In the genomic region with DNA sequence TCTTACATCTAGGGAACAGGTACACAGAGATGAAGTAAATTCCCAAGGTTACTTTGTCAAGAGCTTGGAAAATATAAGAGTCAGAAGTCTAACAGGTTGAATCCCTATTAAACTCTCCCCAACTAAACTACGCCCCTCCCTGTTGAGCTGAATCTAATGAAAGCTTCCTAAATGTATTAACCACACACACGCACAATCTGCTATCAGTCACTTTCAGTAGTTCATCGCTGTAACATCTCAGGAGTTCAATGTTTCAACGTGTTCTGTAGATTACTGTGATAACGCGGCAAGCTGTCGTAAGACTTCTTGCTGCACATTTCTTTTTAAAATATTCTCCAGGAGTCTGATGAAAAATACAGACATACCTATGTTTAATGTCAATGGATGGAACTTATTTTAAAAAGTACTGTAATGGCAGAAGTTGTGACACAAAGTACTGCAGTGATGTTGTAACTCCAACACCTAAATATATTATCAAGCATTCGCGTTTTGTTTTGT, we compare ENCODE assay signal across 8 cellular contexts. TPM values are rescaled to one million over a fixed set of nuclear protein-coding genes. Genes with fewer than 3 reads are reported as not detected.
DNase-seq lines count a peak whose midpoint lies in the region; ATAC-seq and TF ChIP-seq lines count a peak whose summit lies in the region.

No MANE protein-coding gene starts in this region.

- ATAC-seq in SK-N-SH treated with all-trans-retinoic acid at 6 μM for 48 hours (peak; percentile 8), GM21576 (IDR thresholded peaks at IDR 0.05; ENCODE audit: unreplicated experiment) (no peak), GM18909 (IDR thresholded peaks at IDR 0.05; ENCODE audit: poor library complexity, unreplicated experiment) (no peak)

- H3K9ac ChIP-seq in skeletal muscle satellite cell (ENCODE audit: low read depth, low read length), result peak overlapping the region; percentile 76

- no peak for TF ChIP-seq CTCF in fibroblast of pulmonary artery (IDR thresholded peaks at IDR 0.05; ENCODE audit: low read length, missing control alignments)

- H3K9me3 ChIP-seq in skeletal muscle satellite cell (replicated peaks; ENCODE audit: low read length), result no peaks in the 10 kb centered on the region

- no peaks in the 10 kb centered on the region for H3K27me3 ChIP-seq in skeletal muscle satellite cell (ENCODE audit: control insufficient read depth, insufficient read depth, low read length)

- peaks cover 31% of the 10 kb centered on the region for H3K36me3 ChIP-seq in skeletal muscle satellite cell (ENCODE audit: insufficient read depth, low read length)

- H3K4me2 ChIP-seq in skeletal muscle satellite cell (ENCODE audit: low read length), result peak overlapping the region; percentile 82

- H3K4me1 ChIP-seq in skeletal muscle satellite cell (ENCODE audit: control insufficient read depth, insufficient read depth, low read length), result peaks cover 17% of the 10 kb centered on the region

- H3K4me3 ChIP-seq in fibroblast of pulmonary artery (replicated peaks; ENCODE audit: low read depth, low read length) (peak overlapping the region; percentile 99), skeletal muscle satellite cell (ENCODE audit: low read length) (peak overlapping the region; percentile 97)

- DNase-seq in stimulated activated CD4-positive, alpha-beta T cell treated with anti-CD3 and anti-CD28 coated beads, Interleukin-4, amount 100 ng/mL, for 24 hours, result peak; percentile 14
- no peak for DNase-seq in stimulated activated CD4-positive, alpha-beta T cell treated with anti-CD3 and anti-CD28 coated beads, Interleukin-1b, Interleukin-23, amount 100 ng/mL, for 48 hours
- no peak for DNase-seq in fibroblast of pulmonary artery (ENCODE audit: low read depth)
- DNase-seq in stimulated activated CD8-positive, alpha-beta memory T cell treated with anti-CD3 and anti-CD28 coated beads, Interleukin-4, amount 100 ng/mL, for 48 hours, result no peak

TF ChIP-seq in SK-N-SH treated with all-trans-retinoic acid at 6 μM for 48 hours, 23 proteins besides CTCF, POLR2A, EP300 and RAD21:
- TF ChIP-seq ISL1 (CRISPR knock-in tag; IDR thresholded peaks at IDR 0.05) (no peak), TOX (CRISPR knock-in tag; IDR thresholded peaks at IDR 0.05; ENCODE audit: borderline replicate concordance) (no peak), SNAI2 (CRISPR knock-in tag; IDR thresholded peaks at IDR 0.05) (no peak), ZFP30 (CRISPR knock-in tag; IDR thresholded peaks at IDR 0.05) (no peak), ZNF565 (CRISPR knock-in tag; conservative IDR thresholded peaks at IDR 0.05; ENCODE audit: low read depth) (no peak), ESRRG (CRISPR knock-in tag; IDR thresholded peaks at IDR 0.05) (no peak), RARB (CRISPR knock-in tag; IDR thresholded peaks at IDR 0.05) (no peak), PPARA (CRISPR knock-in tag; IDR thresholded peaks at IDR 0.05; ENCODE audit: borderline replicate concordance) (no peak), TCF4 (CRISPR knock-in tag; IDR thresholded peaks at IDR 0.05; ENCODE audit: borderline replicate concordance) (no peak), ZC3H10 (CRISPR knock-in tag; IDR thresholded peaks at IDR 0.05) (no peak), ZNF8 (CRISPR knock-in tag; IDR thresholded peaks at IDR 0.05) (no peak), ARNTL (CRISPR knock-in tag; IDR thresholded peaks at IDR 0.05; ENCODE audit: borderline replicate concordance, low read depth) (no peak), ZNF70 (CRISPR knock-in tag; IDR thresholded peaks at IDR 0.05) (no peak), GLIS3 (CRISPR knock-in tag; IDR thresholded peaks at IDR 0.05) (no peak), BACH2 (CRISPR knock-in tag; IDR thresholded peaks at IDR 0.05; ENCODE audit: borderline replicate concordance) (no peak)
- TF ChIP-seq, protein P1, sequence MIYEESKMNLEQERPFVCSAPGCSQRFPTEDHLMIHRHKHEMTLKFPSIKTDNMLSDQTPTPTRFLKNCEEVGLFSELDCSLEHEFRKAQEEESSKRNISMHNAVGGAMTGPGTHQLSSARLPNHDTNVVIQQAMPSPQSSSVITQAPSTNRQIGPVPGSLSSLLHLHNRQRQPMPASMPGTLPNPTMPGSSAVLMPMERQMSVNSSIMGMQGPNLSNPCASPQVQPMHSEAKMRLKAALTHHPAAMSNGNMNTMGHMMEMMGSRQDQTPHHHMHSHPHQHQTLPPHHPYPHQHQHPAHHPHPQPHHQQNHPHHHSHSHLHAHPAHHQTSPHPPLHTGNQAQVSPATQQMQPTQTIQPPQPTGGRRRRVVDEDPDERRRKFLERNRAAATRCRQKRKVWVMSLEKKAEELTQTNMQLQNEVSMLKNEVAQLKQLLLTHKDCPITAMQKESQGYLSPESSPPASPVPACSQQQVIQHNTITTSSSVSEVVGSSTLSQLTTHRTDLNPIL (CRISPR knock-in tag; IDR thresholded peaks at IDR 0.05; ENCODE audit: low read depth), result no peak
- TF ChIP-seq, protein P2, sequence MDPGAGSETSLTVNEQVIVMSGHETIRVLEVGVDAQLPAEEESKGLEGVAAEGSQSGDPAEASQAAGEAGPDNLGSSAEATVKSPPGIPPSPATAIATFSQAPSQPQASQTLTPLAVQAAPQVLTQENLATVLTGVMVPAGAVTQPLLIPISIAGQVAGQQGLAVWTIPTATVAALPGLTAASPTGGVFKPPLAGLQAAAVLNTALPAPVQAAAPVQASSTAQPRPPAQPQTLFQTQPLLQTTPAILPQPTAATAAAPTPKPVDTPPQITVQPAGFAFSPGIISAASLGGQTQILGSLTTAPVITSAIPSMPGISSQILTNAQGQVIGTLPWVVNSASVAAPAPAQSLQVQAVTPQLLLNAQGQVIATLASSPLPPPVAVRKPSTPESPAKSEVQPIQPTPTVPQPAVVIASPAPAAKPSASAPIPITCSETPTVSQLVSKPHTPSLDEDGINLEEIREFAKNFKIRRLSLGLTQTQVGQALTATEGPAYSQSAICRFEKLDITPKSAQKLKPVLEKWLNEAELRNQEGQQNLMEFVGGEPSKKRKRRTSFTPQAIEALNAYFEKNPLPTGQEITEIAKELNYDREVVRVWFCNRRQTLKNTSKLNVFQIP (CRISPR knock-in tag; IDR thresholded peaks at IDR 0.05; ENCODE audit: borderline replicate concordance, low read depth), result no peak
- TF ChIP-seq, protein P3, sequence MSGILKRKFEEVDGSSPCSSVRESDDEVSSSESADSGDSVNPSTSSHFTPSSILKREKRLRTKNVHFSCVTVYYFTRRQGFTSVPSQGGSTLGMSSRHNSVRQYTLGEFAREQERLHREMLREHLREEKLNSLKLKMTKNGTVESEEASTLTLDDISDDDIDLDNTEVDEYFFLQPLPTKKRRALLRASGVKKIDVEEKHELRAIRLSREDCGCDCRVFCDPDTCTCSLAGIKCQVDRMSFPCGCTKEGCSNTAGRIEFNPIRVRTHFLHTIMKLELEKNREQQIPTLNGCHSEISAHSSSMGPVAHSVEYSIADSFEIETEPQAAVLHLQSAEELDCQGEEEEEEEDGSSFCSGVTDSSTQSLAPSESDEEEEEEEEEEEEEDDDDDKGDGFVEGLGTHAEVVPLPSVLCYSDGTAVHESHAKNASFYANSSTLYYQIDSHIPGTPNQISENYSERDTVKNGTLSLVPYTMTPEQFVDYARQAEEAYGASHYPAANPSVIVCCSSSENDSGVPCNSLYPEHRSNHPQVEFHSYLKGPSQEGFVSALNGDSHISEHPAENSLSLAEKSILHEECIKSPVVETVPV (CRISPR knock-in tag; IDR thresholded peaks at IDR 0.05), result no peak
- TF ChIP-seq, protein P4, sequence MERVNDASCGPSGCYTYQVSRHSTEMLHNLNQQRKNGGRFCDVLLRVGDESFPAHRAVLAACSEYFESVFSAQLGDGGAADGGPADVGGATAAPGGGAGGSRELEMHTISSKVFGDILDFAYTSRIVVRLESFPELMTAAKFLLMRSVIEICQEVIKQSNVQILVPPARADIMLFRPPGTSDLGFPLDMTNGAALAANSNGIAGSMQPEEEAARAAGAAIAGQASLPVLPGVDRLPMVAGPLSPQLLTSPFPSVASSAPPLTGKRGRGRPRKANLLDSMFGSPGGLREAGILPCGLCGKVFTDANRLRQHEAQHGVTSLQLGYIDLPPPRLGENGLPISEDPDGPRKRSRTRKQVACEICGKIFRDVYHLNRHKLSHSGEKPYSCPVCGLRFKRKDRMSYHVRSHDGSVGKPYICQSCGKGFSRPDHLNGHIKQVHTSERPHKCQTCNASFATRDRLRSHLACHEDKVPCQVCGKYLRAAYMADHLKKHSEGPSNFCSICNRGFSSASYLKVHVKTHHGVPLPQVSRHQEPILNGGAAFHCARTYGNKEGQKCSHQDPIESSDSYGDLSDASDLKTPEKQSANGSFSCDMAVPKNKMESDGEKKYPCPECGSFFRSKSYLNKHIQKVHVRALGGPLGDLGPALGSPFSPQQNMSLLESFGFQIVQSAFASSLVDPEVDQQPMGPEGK (CRISPR knock-in tag; IDR thresholded peaks at IDR 0.05; ENCODE audit: borderline replicate concordance), result no peak
- TF ChIP-seq, protein P5, sequence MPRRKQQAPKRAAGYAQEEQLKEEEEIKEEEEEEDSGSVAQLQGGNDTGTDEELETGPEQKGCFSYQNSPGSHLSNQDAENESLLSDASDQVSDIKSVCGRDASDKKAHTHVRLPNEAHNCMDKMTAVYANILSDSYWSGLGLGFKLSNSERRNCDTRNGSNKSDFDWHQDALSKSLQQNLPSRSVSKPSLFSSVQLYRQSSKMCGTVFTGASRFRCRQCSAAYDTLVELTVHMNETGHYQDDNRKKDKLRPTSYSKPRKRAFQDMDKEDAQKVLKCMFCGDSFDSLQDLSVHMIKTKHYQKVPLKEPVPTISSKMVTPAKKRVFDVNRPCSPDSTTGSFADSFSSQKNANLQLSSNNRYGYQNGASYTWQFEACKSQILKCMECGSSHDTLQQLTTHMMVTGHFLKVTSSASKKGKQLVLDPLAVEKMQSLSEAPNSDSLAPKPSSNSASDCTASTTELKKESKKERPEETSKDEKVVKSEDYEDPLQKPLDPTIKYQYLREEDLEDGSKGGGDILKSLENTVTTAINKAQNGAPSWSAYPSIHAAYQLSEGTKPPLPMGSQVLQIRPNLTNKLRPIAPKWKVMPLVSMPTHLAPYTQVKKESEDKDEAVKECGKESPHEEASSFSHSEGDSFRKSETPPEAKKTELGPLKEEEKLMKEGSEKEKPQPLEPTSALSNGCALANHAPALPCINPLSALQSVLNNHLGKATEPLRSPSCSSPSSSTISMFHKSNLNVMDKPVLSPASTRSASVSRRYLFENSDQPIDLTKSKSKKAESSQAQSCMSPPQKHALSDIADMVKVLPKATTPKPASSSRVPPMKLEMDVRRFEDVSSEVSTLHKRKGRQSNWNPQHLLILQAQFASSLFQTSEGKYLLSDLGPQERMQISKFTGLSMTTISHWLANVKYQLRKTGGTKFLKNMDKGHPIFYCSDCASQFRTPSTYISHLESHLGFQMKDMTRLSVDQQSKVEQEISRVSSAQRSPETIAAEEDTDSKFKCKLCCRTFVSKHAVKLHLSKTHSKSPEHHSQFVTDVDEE (CRISPR knock-in tag; IDR thresholded peaks at IDR 0.05), result no peak
TF ChIP-seq in SK-N-SH treated with all-trans-retinoic acid at 6 μM for 48 hours: peak in this region for 0.

RNA-seq across cellular contexts. Expression of a gene that starts 0.6 kb away (rescaled TPM):
- 808 and 845 TPM in 2 replicates for total RNA-seq in skeletal muscle satellite cell (2012; rRNA removed)

RNA-seq across cellular contexts. Expression of a gene that starts 51.7 kb away (rescaled TPM):
- 86.4 and 86.7 TPM in 2 replicates for total RNA-seq in skeletal muscle satellite cell (2012; rRNA removed)

RNA-seq across cellular contexts. Expression of a gene that starts 52.2 kb away (rescaled TPM):
- 18.0 and 18.6 TPM in 2 replicates for total RNA-seq in skeletal muscle satellite cell (2012; rRNA removed)
